In the genomic region with DNA sequence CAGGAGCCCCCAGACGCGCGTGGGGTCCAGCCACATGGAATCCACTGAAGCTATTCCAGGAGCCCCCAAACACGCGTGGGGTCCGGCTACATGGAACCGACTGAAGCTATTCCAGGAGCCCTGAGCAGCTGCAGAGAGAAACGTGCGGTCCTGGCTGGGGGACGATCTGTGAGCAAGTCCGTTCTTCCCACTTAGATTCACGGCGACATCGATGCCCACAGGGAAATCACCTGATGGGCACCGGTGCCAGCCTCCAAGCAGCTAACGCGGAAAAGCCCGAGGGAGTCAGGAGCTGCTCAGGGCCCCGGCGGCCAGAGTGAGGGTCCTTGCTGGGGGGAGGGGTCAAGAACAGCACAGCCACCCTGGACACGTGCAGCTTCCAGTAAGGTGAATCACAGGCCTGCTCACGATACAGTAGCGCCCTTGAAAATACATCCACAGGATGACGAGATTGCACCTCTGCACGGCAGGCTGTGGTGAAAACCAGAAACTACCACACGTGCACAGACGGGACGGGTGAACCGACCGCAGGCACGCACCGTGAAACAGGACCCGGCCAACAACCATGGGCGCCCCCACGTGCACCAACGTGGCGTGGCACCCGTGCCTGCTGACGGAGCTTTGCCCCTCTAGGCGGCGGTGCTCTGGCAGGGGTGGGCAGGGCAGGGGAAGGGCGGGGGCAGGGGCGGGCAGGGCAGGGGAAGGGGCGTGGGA, we compare ENCODE assay signal across 9 cellular contexts.
DNase-seq lines count a peak whose midpoint lies in the region; ATAC-seq, FAIRE-seq and TF ChIP-seq lines count a peak whose summit lies in the region.
"Had no signal": no experiment of that assay in that cellular context is flagged by ENCODE, and none has a peak within 500 bp of the region (broad histone marks: within the 10 kb centered on the region; RNA-seq: fewer than 3 reads in every experiment).

No MANE protein-coding gene starts in this region.

- H3K9ac ChIP-seq in GM12878 (ENCODE audit: control insufficient read depth, insufficient read depth, low read length), result no peak overlapping the region

- H3K4me2 ChIP-seq in GM12878 (ENCODE audit: control insufficient read depth, insufficient read depth), result no peak overlapping the region

- H3K27me3 ChIP-seq in GM12878 (replicated peaks in 1 of 2; ENCODE audit: control insufficient read depth in 2 of 2, insufficient read depth in 2 of 2, low read length in 1 of 2), result no peaks in the 10 kb centered on the region
- H3K27me3 ChIP-seq: vagina had no signal

- intact Hi-C loops in GM12878 (cut with micrococcal nuclease; ENCODE audit: unreplicated experiment), result no loop called here

- peak; percentile 26 for DNase-seq in NCI-H82 (lab: John Stamatoyannopoulos, UW)
- DNase-seq in NCI-H82 treated with DMSO at 0.1 percent for 48 hours (lab: John Stamatoyannopoulos, UW; ENCODE audit: unreplicated experiment), result no peak
- DNase-seq in Jurkat, Clone E6-1 (ENCODE audit: low read depth, low spot score), result peak; percentile 69
- no peak for DNase-seq in GM12878 (ENCODE audit: low read depth, low spot score)
- peak in 2 of 3 donors; percentile 5 to 7 for DNase-seq in stimulated activated CD4-positive, alpha-beta T cell treated with anti-CD3 and anti-CD28 coated beads, Interleukin-12 subunit alpha, Interleukin-12 subunit beta, amount 100 ng/mL, for 48 hours (ENCODE audit: low read depth in 2 of 3, low spot score in 1 of 3)
- no peak for DNase-seq in GM19240 (ENCODE audit: insufficient read length, low spot score)

- H3K36me3 ChIP-seq in GM12878 (ENCODE audit: control insufficient read depth in 2 of 2, insufficient read depth in 2 of 2, low read length in 1 of 2), result no peaks in the 10 kb centered on the region

- H3K27ac ChIP-seq in GM12878 (ENCODE audit: control insufficient read depth, insufficient read depth), result no peak overlapping the region
- H3K27ac ChIP-seq: vagina had no signal

- TF ChIP-seq CTCF in GM12878 (IDR thresholded peaks at IDR 0.05 in 2 of 3, conservative IDR thresholded peaks at IDR 0.05 in 1 of 3; ENCODE audit: control insufficient read depth in 2 of 3, extremely low read depth in 1 of 3, insufficient read depth in 1 of 3, low read depth in 3 of 3, low read length in 3 of 3), result 0 out of 6 replicates have a peak, but pooled peaks of 1 of the 3 experiments have one; percentile 22

- SMC1A ChIA-PET in GM12878 (lab: Charles Lee; ENCODE audit: uncharacterized antibody, unreplicated experiment), result no interaction called here

- BruUV-seq in GM12878 (replicated peaks; lab: Mats Ljungman, UMichigan), result no TSS peak

- no peak for TF ChIP-seq POLR2A in GM12878 (IDR thresholded peaks at IDR 0.05; ENCODE audit: low read depth, low read length)

- no peak overlapping the region for H2AFZ ChIP-seq in GM12878 (ENCODE audit: control insufficient read depth, low read depth, low read length)

- 76% methylated on average over 37 of the region's 44 CpGs for WGBS in GM12878 (ENCODE audit: insufficient coverage, insufficient replicate concordance, low lambda C conversion rate, missing lambda C conversion rate)

- POLR2A ChIA-PET in GM12878 (lab: Charles Lee), result no interaction called here

- no peak for FAIRE-seq in GM12878 (lab: Jason Lieb, UNC)

- RAD21 ChIA-PET in GM12878 (lab: Charles Lee; ENCODE audit: unreplicated experiment), result no interaction called here

- CTCF ChIA-PET in GM12878 (lab: Yijun Ruan, JAX), result interaction anchor here (0.5 kb wide), 1 partner anchor 105 kb away, joined by 3 read pairs; no protein-coding TSS in a partner anchor

- H3K79me2 ChIP-seq in GM12878 (ENCODE audit: control insufficient read depth, insufficient read depth, low read length), result no peaks in the 10 kb centered on the region

- TF ChIP-seq RAD21 in GM12878 (IDR thresholded peaks at IDR 0.05; ENCODE audit: insufficient read depth, low read depth, low read length), result peak; percentile 3; the same call in 1 of the 2 replicates

- in situ Hi-C loops in GM12878 (cut with MboI), result no loop called here

- no peak overlapping the region for H3K4me3 ChIP-seq in Jurkat, Clone E6-1 (ENCODE audit: low read length)
- H3K4me3 ChIP-seq in GM12878, result no peak overlapping the region
- H3K4me3 ChIP-seq: vagina had no signal

- no peak for TF ChIP-seq EP300 in GM12878 (IDR thresholded peaks at IDR 0.05; ENCODE audit: borderline replicate concordance in 1 of 2, control insufficient read depth in 1 of 2, low read depth in 2 of 2, low read length in 2 of 2)

- peaks cover 4% of the 10 kb centered on the region; the same call in 1 of the 2 replicates for H3K4me1 ChIP-seq in GM12878 (ENCODE audit: control insufficient read depth, insufficient read depth, low read length)
- H3K4me1 ChIP-seq: vagina had no signal

- H3K9me3 ChIP-seq in GM12878 (replicated peaks; ENCODE audit: control insufficient read depth, insufficient read depth, low read length), result no peaks in the 10 kb centered on the region; the same call in 2 of the 3 replicates
- H3K9me3 ChIP-seq: vagina had no signal

- no peak for ATAC-seq in GM12878
- ATAC-seq in HG03025 (IDR thresholded peaks at IDR 0.05; ENCODE audit: low FRiP score, unreplicated experiment), result no peak
- no peak for ATAC-seq in HG03045 (IDR thresholded peaks at IDR 0.05; ENCODE audit: unreplicated experiment)

- no peaks in the 10 kb centered on the region for H4K20me1 ChIP-seq in GM12878 (ENCODE audit: control insufficient read depth, insufficient read depth)

TF ChIP-seq in GM12878, 131 proteins besides CTCF, POLR2A, EP300 and RAD21:
- TF ChIP-seq TCF3 (IDR thresholded peaks at IDR 0.05; ENCODE audit: borderline replicate concordance, insufficient read depth, low read depth, low read length) (0 out of 2 replicates have a peak, but pooled peaks have one; percentile 15), BCL11A (IDR thresholded peaks at IDR 0.05; ENCODE audit: low read depth, low read length) (0 out of 2 replicates have a peak, but pooled peaks have one; percentile 26), PML (IDR thresholded peaks at IDR 0.05; ENCODE audit: low read length) (no peak), PAX5 (IDR thresholded peaks at IDR 0.05; ENCODE audit: borderline replicate concordance, low read depth, low read length) (peak; percentile 66; the same call in 1 of the 2 replicates), TCF7 (IDR thresholded peaks at IDR 0.05; ENCODE audit: borderline replicate concordance) (no peak), RUNX3 (IDR thresholded peaks at IDR 0.05; ENCODE audit: low read length) (peak; percentile 51; the same call in 1 of the 2 replicates), BHLHE40 (IDR thresholded peaks at IDR 0.05; ENCODE audit: borderline replicate concordance in 1 of 2, low read depth in 2 of 2, low read length in 1 of 2) (peak; percentile 63 to 81)

Comparison
In these comparisons a context has a peak if more than half of its experiments do, and no peak if none do; other contexts are left out.
1. DNase-seq: peak in NCI-H82 (single experiment), Jurkat, Clone E6-1 (single experiment) and stimulated activated CD4-positive, alpha-beta T cell treated with anti-CD3 and anti-CD28 coated beads, Interleukin-12 subunit alpha, Interleukin-12 subunit beta, amount 100 ng/mL, for 48 hours (2 of 3); none in NCI-H82 treated with DMSO at 0.1 percent for 48 hours (single experiment), GM12878 (single experiment) and GM19240 (single experiment).